ENCODE assay signal across 19 cellular contexts in the genomic region with DNA sequence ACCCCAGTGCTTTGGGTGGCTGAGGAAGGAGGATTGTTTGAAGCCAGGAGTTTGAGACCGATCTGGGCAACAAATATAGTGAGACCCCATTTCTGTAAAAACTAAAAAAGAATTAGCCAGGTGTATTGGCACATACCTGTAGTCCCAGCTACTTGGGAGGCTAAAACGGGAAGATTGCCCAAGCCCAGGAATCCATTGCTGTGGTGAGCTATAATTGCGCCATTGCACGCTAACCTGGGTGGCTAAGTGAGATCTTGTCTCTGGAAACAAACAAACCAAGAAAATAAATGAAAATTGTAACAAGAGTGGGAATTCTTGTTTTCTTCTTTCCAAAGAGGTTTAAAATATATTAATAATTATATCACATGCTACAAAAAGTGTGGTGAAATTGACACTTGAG.
"Had no signal": no experiment of that assay in that cellular context is flagged by ENCODE, and none has a peak within 500 bp of the region (broad histone marks: within the 10 kb centered on the region; RNA-seq: fewer than 3 reads in every experiment).

No MANE protein-coding gene starts in this region.

- H3K9me3 ChIP-seq: esophagus muscularis mucosa, gastroesophageal sphincter, heart left ventricle, left lung, lower lobe of right lung, mucosa of descending colon had no signal

- H2AFZ ChIP-seq: hepatocyte had no signal

- DNase-seq: dermis blood vessel endothelial cell; dorsolateral prefrontal cortex; effector CD4-positive, alpha-beta T cell; effector memory CD4-positive, alpha-beta T cell; foreskin keratinocyte; heart left ventricle; hypothalamus; immature natural killer cell; left cardiac atrium; left lung; left ventricle myocardium superior; lower lobe of right lung; mesenchymal stem cell; mucosa of descending colon; naive B cell had no signal

- H3K27ac ChIP-seq: coronary artery, dorsolateral prefrontal cortex, esophagus muscularis mucosa, foreskin keratinocyte, gastroesophageal sphincter, heart left ventricle, hepatocyte, left lung, lower lobe of right lung had no signal

- H3K27me3 ChIP-seq: dorsolateral prefrontal cortex, esophagus muscularis mucosa, foreskin keratinocyte, gastroesophageal sphincter, heart left ventricle, hepatocyte, left lung had no signal

- H3K4me3 ChIP-seq: coronary artery, dorsolateral prefrontal cortex, esophagus muscularis mucosa, gastroesophageal sphincter, heart left ventricle, hepatocyte, left lung, lower lobe of right lung, mucosa of descending colon had no signal

- H3K4me1 ChIP-seq: esophagus muscularis mucosa, foreskin keratinocyte, gastroesophageal sphincter, heart left ventricle, left lung, lower lobe of right lung had no signal

- H3K79me2 ChIP-seq: hepatocyte had no signal

- H3K4me2 ChIP-seq: hepatocyte had no signal
